21 cellular contexts compared by ENCODE assay signal in the genomic region with DNA sequence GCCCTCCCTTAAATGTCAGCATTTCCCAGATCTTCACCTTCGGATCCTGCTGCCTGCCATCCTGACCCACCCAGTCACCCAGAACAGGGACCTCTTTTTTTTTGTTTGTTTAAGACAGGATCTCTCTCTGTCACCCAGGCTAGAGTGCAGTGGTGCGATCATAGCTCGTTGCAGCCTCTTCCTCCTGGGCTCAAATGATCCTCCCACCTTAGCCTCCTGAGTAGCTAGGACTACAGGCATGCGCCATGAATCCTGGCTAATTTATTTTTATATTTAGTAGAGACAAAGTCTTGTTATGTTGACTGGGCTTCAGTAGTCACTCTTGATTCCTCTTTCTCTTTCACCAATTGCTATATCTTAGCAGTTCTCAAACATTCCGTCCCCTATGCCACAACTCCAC. TPM values are rescaled to one million over a fixed set of nuclear protein-coding genes. Genes with fewer than 3 reads are reported as not detected.
DNase-seq lines count a peak whose midpoint lies in the region; ATAC-seq, FAIRE-seq and TF ChIP-seq lines count a peak whose summit lies in the region.
"Had no signal": no experiment of that assay in that cellular context is flagged by ENCODE, and none has a peak within 500 bp of the region (broad histone marks: within the 10 kb centered on the region; RNA-seq: fewer than 3 reads in every experiment).

No MANE protein-coding gene starts in this region.

- H3K9me3 Mint-ChIP-seq in Calu3 (ENCODE audit: low read depth, unreplicated experiment): no peaks in the 10 kb centered on the region
- no peaks in the 10 kb centered on the region for H3K9me3 Mint-ChIP-seq in stimulated activated effector memory CD8-positive, alpha-beta T cell treated with anti-CD3 and anti-CD28 coated beads, Interleukin-12 subunit alpha, Interleukin-12 subunit beta, amount 100 ng/mL, for 72 hours
- no peaks in the 10 kb centered on the region for H3K9me3 Mint-ChIP-seq in naive thymus-derived CD8-positive, alpha-beta T cell
- H3K9me3 Mint-ChIP-seq: CD8-positive, alpha-beta T cell had no signal

- peaks cover 47% of the 10 kb centered on the region for H3K4me1 Mint-ChIP-seq in Calu3 (ENCODE audit: low read depth, unreplicated experiment)
- H3K4me1 Mint-ChIP-seq in stimulated activated effector memory CD8-positive, alpha-beta T cell treated with anti-CD3 and anti-CD28 coated beads, Interleukin-12 subunit alpha, Interleukin-12 subunit beta, amount 100 ng/mL, for 72 hours: no peaks in the 10 kb centered on the region
- peaks cover 3 to 11% (median 9%) of the 10 kb centered on the region in 4 donors for H3K4me1 Mint-ChIP-seq in naive thymus-derived CD8-positive, alpha-beta T cell

- intact Hi-C loops in Calu3 (cut with micrococcal nuclease; ENCODE audit: unreplicated experiment): no loop called here

- peaks cover 43% of the 10 kb centered on the region for H3K36me3 Mint-ChIP-seq in Calu3 (ENCODE audit: insufficient read depth, unreplicated experiment)
- no peaks in the 10 kb centered on the region for H3K36me3 Mint-ChIP-seq in stimulated activated effector memory CD8-positive, alpha-beta T cell treated with anti-CD3 and anti-CD28 coated beads, Interleukin-12 subunit alpha, Interleukin-12 subunit beta, amount 100 ng/mL, for 72 hours
- peaks cover 0 to 2% (median 0%) of the 10 kb centered on the region in 3 donors for H3K36me3 Mint-ChIP-seq in naive thymus-derived CD8-positive, alpha-beta T cell
- H3K36me3 Mint-ChIP-seq: CD8-positive, alpha-beta T cell had no signal

- CTCF ChIA-PET in Calu3 (lab: Charles Lee): no interaction called here

- BruUV-seq in Calu3 (replicated peaks; lab: Mats Ljungman, UMichigan): no TSS peak

- peak overlapping the region; percentile 21 for H3K27ac Mint-ChIP-seq in Calu3 (ENCODE audit: unreplicated experiment)
- H3K27ac Mint-ChIP-seq in stimulated activated effector memory CD8-positive, alpha-beta T cell treated with anti-CD3 and anti-CD28 coated beads, Interleukin-12 subunit alpha, Interleukin-12 subunit beta, amount 100 ng/mL, for 72 hours: peak overlapping the region; percentile 38
- H3K27ac Mint-ChIP-seq in naive thymus-derived CD8-positive, alpha-beta T cell: no peak overlapping the region
- H3K27ac Mint-ChIP-seq: B cell; CD8-positive, alpha-beta T cell had no signal

- no peak for TF ChIP-seq CTCF in Calu3 (IDR thresholded peaks at IDR 0.05; ENCODE audit: unreplicated experiment)

- no peak for ATAC-seq in stimulated activated effector memory CD8-positive, alpha-beta T cell treated with anti-CD3 and anti-CD28 coated beads, Interleukin-12 subunit alpha, Interleukin-12 subunit beta, amount 100 ng/mL, for 72 hours
- no peak for ATAC-seq in naive thymus-derived CD8-positive, alpha-beta T cell
- no peak for ATAC-seq in GM19395 (IDR thresholded peaks at IDR 0.05; ENCODE audit: unreplicated experiment)
- ATAC-seq: CD8-positive, alpha-beta T cell had no signal

- H3K27me3 Mint-ChIP-seq in Calu3 (ENCODE audit: unreplicated experiment): no peaks in the 10 kb centered on the region
- H3K27me3 Mint-ChIP-seq in naive thymus-derived CD8-positive, alpha-beta T cell: peaks cover 22 to 43% (median 31%) of the 10 kb centered on the region in 5 donors

- no peak for DNase-seq in Calu3
- peak; percentile 37 for DNase-seq in RCC 7860 (ENCODE audit: low spot score)
- DNase-seq in kidney tubule cell (ENCODE audit: low spot score): peak; percentile 51
- peak in 1 of 2 donors; percentile 26 for DNase-seq in stimulated activated effector memory CD8-positive, alpha-beta T cell treated with anti-CD3 and anti-CD28 coated beads, Interleukin-12 subunit alpha, Interleukin-12 subunit beta, amount 100 ng/mL, for 72 hours (ENCODE audit: low spot score in 2 of 2)
- no peak for DNase-seq in naive thymus-derived CD8-positive, alpha-beta T cell
- DNase-seq in amygdala (lab: John Stamatoyannopoulos, UW): no peak
- DNase-seq: Caco-2; CD4-positive, CD25-positive, alpha-beta regulatory T cell; CD8-positive, alpha-beta T cell; DMS53; DMS79 treated with DMSO at 0.1 percent for 48 hours; GF-D8; GM23248; H7; HCEC 1CT had no signal

- no peak overlapping the region for H3K4me3 Mint-ChIP-seq in Calu3 (ENCODE audit: low read depth, unreplicated experiment)
- H3K4me3 Mint-ChIP-seq in stimulated activated effector memory CD8-positive, alpha-beta T cell treated with anti-CD3 and anti-CD28 coated beads, Interleukin-12 subunit alpha, Interleukin-12 subunit beta, amount 100 ng/mL, for 72 hours: no peak overlapping the region
- no peak overlapping the region for H3K4me3 Mint-ChIP-seq in naive thymus-derived CD8-positive, alpha-beta T cell
- H3K4me3 Mint-ChIP-seq: B cell; CD4-positive, CD25-positive, alpha-beta regulatory T cell; CD8-positive, alpha-beta T cell had no signal

- POLR2A ChIA-PET in naive thymus-derived CD8-positive, alpha-beta T cell (lab: Charles Lee): no interaction called here

- FAIRE-seq in RCC 7860 (lab: Jason Lieb, UNC): no peak
- FAIRE-seq: A204.1, GM12891, GM18507, H1 had no signal

RNA-seq across cellular contexts. Expression of gene INSIG2, which starts 39.0 kb away (rescaled TPM):
- total RNA-seq in Calu3 (2022): 64.4 and 67.1 TPM in 2 replicates
- total RNA-seq in naive thymus-derived CD8-positive, alpha-beta T cell: 10 to 100 TPM; 24.0 to 25.6 TPM
- polyA plus RNA-seq in naive thymus-derived CD8-positive, alpha-beta T cell: 10 to 100 TPM; 21.7 to 28.2 (median 23.3) TPM

Comparison
In these comparisons a context has a peak if more than half of its experiments do, and no peak if none do; other contexts are left out.
1. DNase-seq: peak in RCC 7860 (single experiment) and kidney tubule cell (single experiment); none in Calu3 (single experiment), naive thymus-derived CD8-positive, alpha-beta T cell (0 of 10) and amygdala (0 of 56).
2. H3K27ac Mint-ChIP-seq: peak in Calu3 (single experiment) and stimulated activated effector memory CD8-positive, alpha-beta T cell treated with anti-CD3 and anti-CD28 coated beads, Interleukin-12 subunit alpha, Interleukin-12 subunit beta, amount 100 ng/mL, for 72 hours (single experiment); none in naive thymus-derived CD8-positive, alpha-beta T cell (0 of 10).